In the genomic region with DNA sequence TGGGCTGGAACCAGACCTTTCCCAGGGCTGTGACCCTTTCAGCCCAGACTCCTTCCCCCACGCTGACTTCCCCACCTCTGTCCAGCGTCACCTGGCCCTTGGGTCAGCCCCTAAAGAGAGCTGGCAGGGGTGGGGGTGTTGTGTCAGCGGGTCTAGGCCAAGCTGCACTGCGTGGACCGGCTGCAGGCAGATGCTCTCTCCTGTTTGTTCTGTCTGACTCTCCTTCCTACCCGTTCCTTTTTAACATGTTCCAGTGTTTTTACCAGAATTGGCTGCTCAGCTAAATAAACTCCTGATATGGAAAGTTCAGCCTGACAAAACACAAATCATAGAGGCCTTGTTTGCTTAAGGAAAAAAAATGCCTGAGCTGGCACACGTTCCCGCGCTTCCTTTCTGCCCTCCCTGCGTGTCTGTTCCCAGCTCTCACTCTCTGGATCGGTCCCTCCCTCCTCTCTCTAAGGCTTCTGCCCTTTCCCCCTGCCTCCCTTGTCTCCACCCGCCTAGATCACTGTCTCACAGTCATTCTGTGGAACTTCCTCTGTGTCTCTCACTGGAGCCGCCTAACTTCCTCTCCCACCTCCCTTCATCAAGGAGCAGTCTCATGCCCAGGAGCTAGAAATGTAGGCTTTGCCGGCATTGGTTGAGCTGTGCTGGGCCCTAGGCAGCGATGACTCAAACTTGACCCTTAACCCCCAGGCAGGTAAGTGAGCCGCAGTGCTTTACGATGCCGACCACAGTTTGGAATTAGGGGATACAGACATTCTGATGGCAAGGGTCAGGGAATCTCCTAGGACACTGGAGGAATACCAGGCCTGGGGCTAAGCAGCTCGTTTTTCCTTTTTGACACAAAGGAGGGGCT, we compare ENCODE assay signal across 1 cellular context.
TF ChIP-seq lines count a peak whose summit lies in the region.

No MANE protein-coding gene starts in this region.

TF ChIP-seq in HEK293, 187 proteins besides CTCF, POLR2A, EP300 and RAD21 (continued from another document and continues in another):
- TF ChIP-seq, protein P1, sequence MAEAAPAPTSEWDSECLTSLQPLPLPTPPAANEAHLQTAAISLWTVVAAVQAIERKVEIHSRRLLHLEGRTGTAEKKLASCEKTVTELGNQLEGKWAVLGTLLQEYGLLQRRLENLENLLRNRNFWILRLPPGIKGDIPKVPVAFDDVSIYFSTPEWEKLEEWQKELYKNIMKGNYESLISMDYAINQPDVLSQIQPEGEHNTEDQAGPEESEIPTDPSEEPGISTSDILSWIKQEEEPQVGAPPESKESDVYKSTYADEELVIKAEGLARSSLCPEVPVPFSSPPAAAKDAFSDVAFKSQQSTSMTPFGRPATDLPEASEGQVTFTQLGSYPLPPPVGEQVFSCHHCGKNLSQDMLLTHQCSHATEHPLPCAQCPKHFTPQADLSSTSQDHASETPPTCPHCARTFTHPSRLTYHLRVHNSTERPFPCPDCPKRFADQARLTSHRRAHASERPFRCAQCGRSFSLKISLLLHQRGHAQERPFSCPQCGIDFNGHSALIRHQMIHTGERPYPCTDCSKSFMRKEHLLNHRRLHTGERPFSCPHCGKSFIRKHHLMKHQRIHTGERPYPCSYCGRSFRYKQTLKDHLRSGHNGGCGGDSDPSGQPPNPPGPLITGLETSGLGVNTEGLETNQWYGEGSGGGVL (tag by site-specific recombination; IDR thresholded peaks at IDR 0.05): peak; percentile 82
- TF ChIP-seq ZNF843 (tag by site-specific recombination; IDR thresholded peaks at IDR 0.05) (0 out of 2 replicates have a peak, but pooled peaks have one; percentile 15), ZNF785 (tag by site-specific recombination; IDR thresholded peaks at IDR 0.05) (no peak), ZXDB (tag by site-specific recombination; IDR thresholded peaks at IDR 0.05) (peak; percentile 34), ZNF654 (tag by site-specific recombination; IDR thresholded peaks at IDR 0.05; ENCODE audit: low read depth) (no peak; the same call in 1 of the 2 replicates), EGR2 (tag by site-specific recombination; IDR thresholded peaks at IDR 0.05; ENCODE audit: low read depth) (no peak), ZFHX2 (tag by site-specific recombination; conservative IDR thresholded peaks at IDR 0.05) (no peak), ZNF341 (tag by site-specific recombination; IDR thresholded peaks at IDR 0.05; ENCODE audit: low read depth) (peak; percentile 84), ZNF23 (tag by site-specific recombination; IDR thresholded peaks at IDR 0.05; ENCODE audit: borderline replicate concordance) (no peak), ZNF202 (tag by site-specific recombination; IDR thresholded peaks at IDR 0.05; ENCODE audit: borderline replicate concordance) (no peak), ZNF394 (tag by site-specific recombination; IDR thresholded peaks at IDR 0.05; ENCODE audit: borderline replicate concordance) (no peak), BCL11A (tag by site-specific recombination; IDR thresholded peaks at IDR 0.05; ENCODE audit: low read depth) (0 out of 2 replicates have a peak, but pooled peaks have one; percentile 32), ZNF366 (tag by site-specific recombination; conservative IDR thresholded peaks at IDR 0.05) (peak; percentile 74), ZNF223 (tag by site-specific recombination; IDR thresholded peaks at IDR 0.05) (0 out of 2 replicates have a peak, but pooled peaks have one; percentile 38), ZNF571 (tag by site-specific recombination; IDR thresholded peaks at IDR 0.05) (no peak), ZNF48 (tag by site-specific recombination; IDR thresholded peaks at IDR 0.05) (no peak), ZNF114 (tag by site-specific recombination; IDR thresholded peaks at IDR 0.05) (no peak), ZNF140 (tag by site-specific recombination; IDR thresholded peaks at IDR 0.05) (no peak), ZNF132 (tag by site-specific recombination; IDR thresholded peaks at IDR 0.05; ENCODE audit: borderline replicate concordance) (no peak), ZBTB17 (tag by site-specific recombination; IDR thresholded peaks at IDR 0.05) (peak; percentile 91), TRIM28 (IDR thresholded peaks at IDR 0.05; ENCODE audit: borderline replicate concordance, low read length) (no peak; the same call in 1 of the 2 replicates), ZNF473 (tag by site-specific recombination; IDR thresholded peaks at IDR 0.05) (no peak), ZNF184 (tag by site-specific recombination; IDR thresholded peaks at IDR 0.05) (no peak), ZNF629 (tag by site-specific recombination; IDR thresholded peaks at IDR 0.05) (0 out of 2 replicates have a peak, but pooled peaks have one; percentile 17), ZEB2 (tag by site-specific recombination; IDR thresholded peaks at IDR 0.05) (peak; percentile 66), PRDM1 (tag by site-specific recombination; IDR thresholded peaks at IDR 0.05) (peak; percentile 93), ZNF169 (tag by site-specific recombination; IDR thresholded peaks at IDR 0.05) (no peak), SCRT1 (tag by site-specific recombination; IDR thresholded peaks at IDR 0.05; ENCODE audit: borderline replicate concordance) (no peak)
- TF ChIP-seq, protein P2, sequence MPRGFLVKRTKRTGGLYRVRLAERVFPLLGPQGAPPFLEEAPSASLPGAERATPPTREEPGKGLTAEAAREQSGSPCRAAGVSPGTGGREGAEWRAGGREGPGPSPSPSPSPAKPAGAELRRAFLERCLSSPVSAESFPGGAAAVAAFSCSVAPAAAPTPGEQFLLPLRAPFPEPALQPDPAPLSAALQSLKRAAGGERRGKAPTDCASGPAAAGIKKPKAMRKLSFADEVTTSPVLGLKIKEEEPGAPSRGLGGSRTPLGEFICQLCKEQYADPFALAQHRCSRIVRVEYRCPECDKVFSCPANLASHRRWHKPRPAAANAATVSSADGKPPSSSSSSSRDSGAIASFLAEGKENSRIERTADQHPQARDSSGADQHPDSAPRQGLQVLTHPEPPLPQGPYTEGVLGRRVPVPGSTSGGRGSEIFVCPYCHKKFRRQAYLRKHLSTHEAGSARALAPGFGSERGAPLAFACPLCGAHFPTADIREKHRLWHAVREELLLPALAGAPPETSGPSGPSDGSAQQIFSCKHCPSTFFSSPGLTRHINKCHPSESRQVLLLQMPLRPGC (tag by site-specific recombination; IDR thresholded peaks at IDR 0.05): no peak
- TF ChIP-seq, protein P3, sequence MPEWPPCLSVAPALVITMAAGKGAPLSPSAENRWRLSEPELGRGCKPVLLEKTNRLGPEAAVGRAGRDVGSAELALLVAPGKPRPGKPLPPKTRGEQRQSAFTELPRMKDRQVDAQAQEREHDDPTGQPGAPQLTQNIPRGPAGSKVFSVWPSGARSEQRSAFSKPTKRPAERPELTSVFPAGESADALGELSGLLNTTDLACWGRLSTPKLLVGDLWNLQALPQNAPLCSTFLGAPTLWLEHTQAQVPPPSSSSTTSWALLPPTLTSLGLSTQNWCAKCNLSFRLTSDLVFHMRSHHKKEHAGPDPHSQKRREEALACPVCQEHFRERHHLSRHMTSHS (tag by site-specific recombination; IDR thresholded peaks at IDR 0.05): no peak
- TF ChIP-seq, protein P4, sequence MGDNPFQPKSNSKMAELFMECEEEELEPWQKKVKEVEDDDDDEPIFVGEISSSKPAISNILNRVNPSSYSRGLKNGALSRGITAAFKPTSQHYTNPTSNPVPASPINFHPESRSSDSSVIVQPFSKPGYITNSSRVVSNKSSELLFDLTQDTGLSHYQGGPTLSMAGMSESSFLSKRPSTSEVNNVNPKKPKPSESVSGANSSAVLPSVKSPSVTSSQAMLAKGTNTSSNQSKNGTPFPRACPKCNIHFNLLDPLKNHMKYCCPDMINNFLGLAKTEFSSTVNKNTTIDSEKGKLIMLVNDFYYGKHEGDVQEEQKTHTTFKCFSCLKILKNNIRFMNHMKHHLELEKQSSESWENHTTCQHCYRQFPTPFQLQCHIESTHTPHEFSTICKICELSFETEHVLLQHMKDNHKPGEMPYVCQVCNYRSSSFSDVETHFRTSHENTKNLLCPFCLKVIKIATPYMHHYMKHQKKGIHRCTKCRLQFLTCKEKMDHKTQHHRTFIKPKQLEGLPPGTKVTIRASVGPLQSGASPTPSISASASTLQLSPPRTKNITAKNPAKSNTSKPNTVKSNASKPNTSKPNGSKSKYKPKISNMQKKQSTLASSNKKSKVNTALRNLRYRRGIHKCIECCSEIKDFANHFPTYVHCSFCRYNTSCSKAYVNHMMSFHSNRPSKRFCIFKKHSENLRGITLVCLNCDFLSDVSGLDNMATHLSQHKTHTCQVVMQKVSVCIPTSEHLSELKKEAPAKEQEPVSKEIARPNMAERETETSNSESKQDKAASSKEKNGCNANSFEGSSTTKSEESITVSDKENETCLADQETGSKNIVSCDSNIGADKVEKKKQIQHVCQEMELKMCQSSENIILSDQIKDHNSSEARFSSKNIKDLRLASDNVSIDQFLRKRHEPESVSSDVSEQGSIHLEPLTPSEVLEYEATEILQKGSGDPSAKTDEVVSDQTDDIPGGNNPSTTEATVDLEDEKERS (tag by site-specific recombination; IDR thresholded peaks at IDR 0.05): no peak
- TF ChIP-seq, protein P5, sequence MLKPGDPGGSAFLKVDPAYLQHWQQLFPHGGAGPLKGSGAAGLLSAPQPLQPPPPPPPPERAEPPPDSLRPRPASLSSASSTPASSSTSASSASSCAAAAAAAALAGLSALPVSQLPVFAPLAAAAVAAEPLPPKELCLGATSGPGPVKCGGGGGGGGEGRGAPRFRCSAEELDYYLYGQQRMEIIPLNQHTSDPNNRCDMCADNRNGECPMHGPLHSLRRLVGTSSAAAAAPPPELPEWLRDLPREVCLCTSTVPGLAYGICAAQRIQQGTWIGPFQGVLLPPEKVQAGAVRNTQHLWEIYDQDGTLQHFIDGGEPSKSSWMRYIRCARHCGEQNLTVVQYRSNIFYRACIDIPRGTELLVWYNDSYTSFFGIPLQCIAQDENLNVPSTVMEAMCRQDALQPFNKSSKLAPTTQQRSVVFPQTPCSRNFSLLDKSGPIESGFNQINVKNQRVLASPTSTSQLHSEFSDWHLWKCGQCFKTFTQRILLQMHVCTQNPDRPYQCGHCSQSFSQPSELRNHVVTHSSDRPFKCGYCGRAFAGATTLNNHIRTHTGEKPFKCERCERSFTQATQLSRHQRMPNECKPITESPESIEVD (tag by site-specific recombination; IDR thresholded peaks at IDR 0.05): peak; percentile 54; the same call in 1 of the 2 replicates
- TF ChIP-seq, protein P6, sequence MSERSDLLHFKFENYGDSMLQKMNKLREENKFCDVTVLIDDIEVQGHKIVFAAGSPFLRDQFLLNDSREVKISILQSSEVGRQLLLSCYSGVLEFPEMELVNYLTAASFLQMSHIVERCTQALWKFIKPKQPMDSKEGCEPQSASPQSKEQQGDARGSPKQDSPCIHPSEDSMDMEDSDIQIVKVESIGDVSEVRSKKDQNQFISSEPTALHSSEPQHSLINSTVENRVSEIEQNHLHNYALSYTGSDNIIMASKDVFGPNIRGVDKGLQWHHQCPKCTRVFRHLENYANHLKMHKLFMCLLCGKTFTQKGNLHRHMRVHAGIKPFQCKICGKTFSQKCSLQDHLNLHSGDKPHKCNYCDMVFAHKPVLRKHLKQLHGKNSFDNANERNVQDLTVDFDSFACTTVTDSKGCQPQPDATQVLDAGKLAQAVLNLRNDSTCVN (tag by site-specific recombination; optimal IDR thresholded peaks at IDR 0.05): peak; percentile 3
- TF ChIP-seq, protein P7, sequence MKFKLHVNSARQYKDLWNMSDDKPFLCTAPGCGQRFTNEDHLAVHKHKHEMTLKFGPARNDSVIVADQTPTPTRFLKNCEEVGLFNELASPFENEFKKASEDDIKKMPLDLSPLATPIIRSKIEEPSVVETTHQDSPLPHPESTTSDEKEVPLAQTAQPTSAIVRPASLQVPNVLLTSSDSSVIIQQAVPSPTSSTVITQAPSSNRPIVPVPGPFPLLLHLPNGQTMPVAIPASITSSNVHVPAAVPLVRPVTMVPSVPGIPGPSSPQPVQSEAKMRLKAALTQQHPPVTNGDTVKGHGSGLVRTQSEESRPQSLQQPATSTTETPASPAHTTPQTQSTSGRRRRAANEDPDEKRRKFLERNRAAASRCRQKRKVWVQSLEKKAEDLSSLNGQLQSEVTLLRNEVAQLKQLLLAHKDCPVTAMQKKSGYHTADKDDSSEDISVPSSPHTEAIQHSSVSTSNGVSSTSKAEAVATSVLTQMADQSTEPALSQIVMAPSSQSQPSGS (tag by site-specific recombination; IDR thresholded peaks at IDR 0.05; ENCODE audit: low read depth): no peak
- TF ChIP-seq, protein P8, sequence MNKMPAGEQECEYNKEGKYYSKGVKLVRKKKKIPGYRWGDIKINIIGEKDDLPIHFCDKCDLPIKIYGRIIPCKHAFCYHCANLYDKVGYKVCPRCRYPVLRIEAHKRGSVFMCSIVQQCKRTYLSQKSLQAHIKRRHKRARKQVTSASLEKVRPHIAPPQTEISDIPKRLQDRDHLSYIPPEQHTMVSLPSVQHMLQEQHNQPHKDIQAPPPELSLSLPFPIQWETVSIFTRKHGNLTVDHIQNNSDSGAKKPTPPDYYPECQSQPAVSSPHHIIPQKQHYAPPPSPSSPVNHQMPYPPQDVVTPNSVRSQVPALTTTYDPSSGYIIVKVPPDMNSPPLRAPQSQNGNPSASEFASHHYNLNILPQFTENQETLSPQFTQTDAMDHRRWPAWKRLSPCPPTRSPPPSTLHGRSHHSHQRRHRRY (tag by site-specific recombination; IDR thresholded peaks at IDR 0.05): no peak
- TF ChIP-seq, protein P9, sequence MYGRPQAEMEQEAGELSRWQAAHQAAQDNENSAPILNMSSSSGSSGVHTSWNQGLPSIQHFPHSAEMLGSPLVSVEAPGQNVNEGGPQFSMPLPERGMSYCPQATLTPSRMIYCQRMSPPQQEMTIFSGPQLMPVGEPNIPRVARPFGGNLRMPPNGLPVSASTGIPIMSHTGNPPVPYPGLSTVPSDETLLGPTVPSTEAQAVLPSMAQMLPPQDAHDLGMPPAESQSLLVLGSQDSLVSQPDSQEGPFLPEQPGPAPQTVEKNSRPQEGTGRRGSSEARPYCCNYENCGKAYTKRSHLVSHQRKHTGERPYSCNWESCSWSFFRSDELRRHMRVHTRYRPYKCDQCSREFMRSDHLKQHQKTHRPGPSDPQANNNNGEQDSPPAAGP (tag by site-specific recombination; IDR thresholded peaks at IDR 0.05): peak; percentile 50; the same call in 1 of the 2 replicates
- TF ChIP-seq, protein P10, sequence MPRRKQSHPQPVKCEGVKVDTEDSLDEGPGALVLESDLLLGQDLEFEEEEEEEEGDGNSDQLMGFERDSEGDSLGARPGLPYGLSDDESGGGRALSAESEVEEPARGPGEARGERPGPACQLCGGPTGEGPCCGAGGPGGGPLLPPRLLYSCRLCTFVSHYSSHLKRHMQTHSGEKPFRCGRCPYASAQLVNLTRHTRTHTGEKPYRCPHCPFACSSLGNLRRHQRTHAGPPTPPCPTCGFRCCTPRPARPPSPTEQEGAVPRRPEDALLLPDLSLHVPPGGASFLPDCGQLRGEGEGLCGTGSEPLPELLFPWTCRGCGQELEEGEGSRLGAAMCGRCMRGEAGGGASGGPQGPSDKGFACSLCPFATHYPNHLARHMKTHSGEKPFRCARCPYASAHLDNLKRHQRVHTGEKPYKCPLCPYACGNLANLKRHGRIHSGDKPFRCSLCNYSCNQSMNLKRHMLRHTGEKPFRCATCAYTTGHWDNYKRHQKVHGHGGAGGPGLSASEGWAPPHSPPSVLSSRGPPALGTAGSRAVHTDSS (tag by site-specific recombination; IDR thresholded peaks at IDR 0.05): no peak
- TF ChIP-seq, protein P11, sequence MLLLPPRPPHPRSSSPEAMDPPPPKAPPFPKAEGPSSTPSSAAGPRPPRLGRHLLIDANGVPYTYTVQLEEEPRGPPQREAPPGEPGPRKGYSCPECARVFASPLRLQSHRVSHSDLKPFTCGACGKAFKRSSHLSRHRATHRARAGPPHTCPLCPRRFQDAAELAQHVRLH (tag by site-specific recombination; IDR thresholded peaks at IDR 0.05): no peak
